Comparison of ENCODE assay signal across 15 cellular contexts in the genomic region with DNA sequence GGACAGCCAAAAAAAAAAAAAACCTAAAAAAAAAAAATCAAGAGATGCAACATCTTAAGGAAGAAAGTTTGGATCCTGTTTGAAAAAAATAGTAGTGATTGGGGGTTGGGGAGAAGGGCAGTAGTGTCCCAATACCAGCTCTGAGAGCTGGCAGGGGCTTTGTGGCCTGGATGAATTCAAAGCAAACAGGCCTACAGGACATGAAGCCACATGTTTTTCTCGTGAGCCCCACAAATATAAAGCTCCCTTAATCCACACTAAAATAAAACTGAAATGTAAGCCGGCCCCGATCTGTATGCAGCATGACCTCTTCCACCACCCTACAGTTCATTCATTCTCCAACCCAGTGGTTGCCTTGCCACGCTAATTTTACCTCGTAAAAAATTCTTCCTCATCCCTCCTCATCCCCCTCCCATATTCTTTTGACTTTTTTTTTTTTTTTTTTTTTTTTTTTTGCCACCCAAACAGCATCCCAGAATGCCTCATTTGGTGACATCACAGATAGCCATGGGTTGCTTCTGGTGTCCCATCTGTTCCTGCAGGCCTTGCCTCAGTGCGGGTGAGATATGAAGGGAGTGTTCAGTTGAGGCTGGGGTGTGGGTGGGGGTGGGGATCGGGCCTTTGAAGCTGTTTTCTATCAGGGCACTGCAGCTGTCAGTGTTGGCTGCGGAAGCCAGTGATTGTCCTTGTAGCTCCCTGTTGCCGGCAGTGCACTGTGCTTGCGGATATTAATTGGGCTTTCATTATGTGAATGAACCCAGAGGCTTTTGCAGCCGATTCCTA.
DNase-seq lines count a peak whose midpoint lies in the region; ATAC-seq, FAIRE-seq and TF ChIP-seq lines count a peak whose summit lies in the region.
"Had no signal": no experiment of that assay in that cellular context is flagged by ENCODE, and none has a peak within 500 bp of the region (broad histone marks: within the 10 kb centered on the region; RNA-seq: fewer than 3 reads in every experiment).

No MANE protein-coding gene starts in this region.

- H3K9me3 ChIP-seq in K562 (replicated peaks; ENCODE audit: control insufficient read depth, insufficient read depth, low read depth, low read length) (peaks cover 10% of the 10 kb centered on the region), smooth muscle cell (replicated peaks; ENCODE audit: low read depth) (no peaks in the 10 kb centered on the region)

- in situ Hi-C loops in K562 (cut with MboI): no loop called here

- peak overlapping the region; percentile 64; the same call in 2 of the 3 replicates for H3K27ac ChIP-seq in K562 (ENCODE audit: extremely low read depth, low read depth, low read length)
- no peak overlapping the region for H3K27ac ChIP-seq in smooth muscle cell (ENCODE audit: low read depth)
- H3K27ac ChIP-seq: gastroesophageal sphincter had no signal

- H4K20me1 ChIP-seq in K562 (replicated peaks; ENCODE audit: control insufficient read depth, insufficient read depth, low read length): no peaks in the 10 kb centered on the region
- no peaks in the 10 kb centered on the region for H4K20me1 ChIP-seq in smooth muscle cell (ENCODE audit: low read depth)

- no peak overlapping the region for H3K9ac ChIP-seq in K562 (ENCODE audit: insufficient read depth in 1 of 2, low read depth in 2 of 2, low read length in 2 of 2)
- no peak overlapping the region for H3K9ac ChIP-seq in smooth muscle cell (ENCODE audit: low read depth)

- intact Hi-C loops in K562 (cut with micrococcal nuclease): loop anchor here (5.0 kb wide), 1 partner anchor 33 kb away; no protein-coding TSS in a partner anchor
- intact Hi-C loops in lower leg skin (cut with DNase I; ENCODE audit: low total_unique reads): no loop called here

- H3K4me1 ChIP-seq in K562 (replicated peaks in 1 of 2; ENCODE audit: control insufficient read depth in 2 of 2, insufficient read depth in 2 of 2, low read length in 2 of 2): peaks cover 7 to 12% of the 10 kb centered on the region in 2 experiments; a peak in 4 of 5 replicates
- H3K4me1 ChIP-seq in smooth muscle cell (ENCODE audit: low read depth): peaks cover 4% of the 10 kb centered on the region
- H3K4me1 ChIP-seq: gastroesophageal sphincter had no signal

- 6% methylated on average over 10 of the region's 11 CpGs for WGBS in K562 (ENCODE audit: insufficient coverage, low coverage, missing lambda C conversion rate)
- WGBS in smooth muscle cell (ENCODE audit: low lambda C conversion rate): 46% methylated on average over 11 of the region's 11 CpGs
- WGBS in lower leg skin, 2 donors: 81 to 84% methylated on average over 11 of the region's 11 CpGs

- H3F3A ChIP-seq in smooth muscle cell (ENCODE audit: low read depth): no peaks in the 10 kb centered on the region

- H3K36me3 ChIP-seq in K562 (ENCODE audit: control insufficient read depth, insufficient read depth, low read length) (no peaks in the 10 kb centered on the region), smooth muscle cell (ENCODE audit: low read depth) (no peaks in the 10 kb centered on the region)
- H3K36me3 ChIP-seq: gastroesophageal sphincter, MG63 had no signal

- H3K79me2 ChIP-seq in K562 (ENCODE audit: control insufficient read depth, insufficient read depth, low read length) (no peaks in the 10 kb centered on the region), smooth muscle cell (ENCODE audit: low read depth) (no peaks in the 10 kb centered on the region)

- DNase-seq in NCI-H1694 treated with DMSO at 0.1 percent for 48 hours (lab: John Stamatoyannopoulos, UW): peak; percentile 88
- DNase-seq in K562 (ENCODE audit: extremely low read depth in 1 of 4, low spot score in 3 of 4): peak; percentile 83 to 95 (median 87)
- peak; percentile 61 for DNase-seq in inferior parietal cortex (ENCODE audit: extremely low spot score)
- DNase-seq in smooth muscle cell (lab: John Stamatoyannopoulos, UW; ENCODE audit: unreplicated experiment): no peak
- no peak for DNase-seq in lower leg skin (ENCODE audit: low spot score in 2 of 2)
- DNase-seq in SHP77 treated with DMSO at 0.1 percent for 48 hours (lab: John Stamatoyannopoulos, UW): no peak
- no peak for DNase-seq in activated CD4-positive, alpha-beta T cell treated with anti-CD3 and anti-CD28 coated beads, Interleukin-2, amount 50 U/mL, for 4 hours
- DNase-seq: activated CD8-positive, alpha-beta memory T cell treated with anti-CD3 and anti-CD28 coated beads, Interleukin-2, amount 50 U/mL, for 48 hours; activated naive CD4-positive, alpha-beta T cell treated with anti-CD3 and anti-CD28 coated beads, Interleukin-2, amount 10 ng/mL, durations not matched to agents 7 days and 5 days; islet precursor cell; MG63; NCI-H226; SW 1271 had no signal

- H3K27me3 ChIP-seq in K562 (ENCODE audit: control insufficient read depth in 2 of 2, insufficient read depth in 2 of 2, low read length in 2 of 2): no peaks in the 10 kb centered on the region
- no peaks in the 10 kb centered on the region for H3K27me3 ChIP-seq in smooth muscle cell (ENCODE audit: low read depth)
- H3K27me3 ChIP-seq: gastroesophageal sphincter, MG63 had no signal

- peak; percentile 86 for TF ChIP-seq EP300 in K562 (IDR thresholded peaks at IDR 0.05; ENCODE audit: low read length)

- TF ChIP-seq POLR2A in K562 (conservative IDR thresholded peaks at IDR 0.05) (no peak), lower leg skin (IDR thresholded peaks at IDR 0.05) (no peak)

- TF ChIP-seq RAD21 in K562 (CRISPR knock-in tag; conservative IDR thresholded peaks at IDR 0.05 in 1 of 2, IDR thresholded peaks at IDR 0.05 in 1 of 2): no peak

- peak; percentile 95 for ATAC-seq in K562
- ATAC-seq: activated CD4-positive, CD25-positive, alpha-beta regulatory T cell treated with anti-CD3 and anti-CD28 coated beads, Interleukin-2, amount 50 U/mL, for 24 hours; gastroesophageal sphincter had no signal

- H2AFZ ChIP-seq in K562 (ENCODE audit: low read depth, low read length) (0 out of 2 replicates have a peak overlapping the region, but pooled peaks have one; percentile 56), smooth muscle cell (ENCODE audit: low read depth) (no peak overlapping the region)

- H3K4me3 ChIP-seq in K562 (no peak overlapping the region), smooth muscle cell (no peak overlapping the region), lower leg skin (ENCODE audit: low read depth, poor library complexity, severe bottlenecking) (no peak overlapping the region)
- H3K4me3 ChIP-seq: gastroesophageal sphincter, MG63 had no signal

- CTCF ChIA-PET in K562 (lab: Yijun Ruan, JAX; ENCODE audit: low intra/inter-chr PET ratio): no interaction called here

- POLR2A ChIA-PET in K562 (lab: Yijun Ruan, JAX): interaction anchor here (1.0 to 1.1 kb wide), 2 partner anchors 15 to 342 kb away, joined by 3 read pairs; no protein-coding TSS in a partner anchor

- no peak for TF ChIP-seq CTCF in K562 (IDR thresholded peaks at IDR 0.05 in 2 of 3, conservative IDR thresholded peaks at IDR 0.05 in 1 of 3; ENCODE audit: insufficient read depth in 2 of 3, low read depth in 1 of 3, low read length in 3 of 3)
- TF ChIP-seq CTCF in smooth muscle cell (IDR thresholded peaks at IDR 0.05; ENCODE audit: borderline replicate concordance, insufficient read depth, poor library complexity, severe bottlenecking): no peak
- no peak for TF ChIP-seq CTCF in lower leg skin (IDR thresholded peaks at IDR 0.05)

- no TSS peak for BruUV-seq in K562 (replicated peaks; lab: Mats Ljungman, UMichigan)

- H3K4me2 ChIP-seq in K562 (ENCODE audit: insufficient read depth, low read length) (peak overlapping the region; percentile 51), smooth muscle cell (peak overlapping the region; percentile 32)

- H3K9me1 ChIP-seq in K562 (ENCODE audit: control insufficient read depth, insufficient read depth, low read length): no peaks in the 10 kb centered on the region

- peak; percentile 96 for FAIRE-seq in K562 (lab: Jason Lieb, UNC)

TF ChIP-seq in K562, 482 proteins besides CTCF, POLR2A, EP300 and RAD21 (continues in another document):
- TF ChIP-seq NCOR1 (IDR thresholded peaks at IDR 0.05) (peak; percentile 96), LEF1 (IDR thresholded peaks at IDR 0.05) (peak; percentile 99), SMARCA4 (IDR thresholded peaks at IDR 0.05) (peak; percentile 89), ZNF217 (CRISPR knock-in tag; IDR thresholded peaks at IDR 0.05) (no peak), NCOA1 (IDR thresholded peaks at IDR 0.05; ENCODE audit: low read depth) (peak; percentile 77; the same call in 1 of the 2 replicates)
- TF ChIP-seq, protein P1, sequence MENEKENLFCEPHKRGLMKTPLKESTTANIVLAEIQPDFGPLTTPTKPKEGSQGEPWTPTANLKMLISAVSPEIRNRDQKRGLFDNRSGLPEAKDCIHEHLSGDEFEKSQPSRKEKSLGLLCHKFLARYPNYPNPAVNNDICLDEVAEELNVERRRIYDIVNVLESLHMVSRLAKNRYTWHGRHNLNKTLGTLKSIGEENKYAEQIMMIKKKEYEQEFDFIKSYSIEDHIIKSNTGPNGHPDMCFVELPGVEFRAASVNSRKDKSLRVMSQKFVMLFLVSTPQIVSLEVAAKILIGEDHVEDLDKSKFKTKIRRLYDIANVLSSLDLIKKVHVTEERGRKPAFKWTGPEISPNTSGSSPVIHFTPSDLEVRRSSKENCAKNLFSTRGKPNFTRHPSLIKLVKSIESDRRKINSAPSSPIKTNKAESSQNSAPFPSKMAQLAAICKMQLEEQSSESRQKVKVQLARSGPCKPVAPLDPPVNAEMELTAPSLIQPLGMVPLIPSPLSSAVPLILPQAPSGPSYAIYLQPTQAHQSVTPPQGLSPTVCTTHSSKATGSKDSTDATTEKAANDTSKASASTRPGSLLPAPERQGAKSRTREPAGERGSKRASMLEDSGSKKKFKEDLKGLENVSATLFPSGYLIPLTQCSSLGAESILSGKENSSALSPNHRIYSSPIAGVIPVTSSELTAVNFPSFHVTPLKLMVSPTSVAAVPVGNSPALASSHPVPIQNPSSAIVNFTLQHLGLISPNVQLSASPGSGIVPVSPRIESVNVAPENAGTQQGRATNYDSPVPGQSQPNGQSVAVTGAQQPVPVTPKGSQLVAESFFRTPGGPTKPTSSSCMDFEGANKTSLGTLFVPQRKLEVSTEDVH (IDR thresholded peaks at IDR 0.05; ENCODE audit: low read depth, partially characterized antibody): no peak

Comparison
In these comparisons a context has a peak if more than half of its experiments do, and no peak if none do; other contexts are left out.
1. DNase-seq: peak in NCI-H1694 treated with DMSO at 0.1 percent for 48 hours (single experiment), K562 (4 of 4) and inferior parietal cortex (single experiment); none in smooth muscle cell (single experiment), lower leg skin (0 of 2), SHP77 treated with DMSO at 0.1 percent for 48 hours (single experiment) and activated CD4-positive, alpha-beta T cell treated with anti-CD3 and anti-CD28 coated beads, Interleukin-2, amount 50 U/mL, for 4 hours (0 of 2).